Comparison of ENCODE assay signal across 8 cellular contexts in genomic region chr1:206469933-206470691, GRCh38. TPM values are rescaled to one million over a fixed set of nuclear protein-coding genes. Genes with fewer than 3 reads are reported as not detected.
DNase-seq lines count a peak whose midpoint lies in the region; ATAC-seq, FAIRE-seq and TF ChIP-seq lines count a peak whose summit lies in the region.

TSS of gene IKBKE (plus strand) at chr1:206470476. CDS start at chr1:206473228, 2,752 bp downstream.

- H3K4me2 ChIP-seq in A549: peak within 1 kb of the TSS; percentile 87

- ATAC-seq in A549 (peak; percentile 79 to 93), HG02763 (IDR thresholded peaks at IDR 0.05; ENCODE audit: unreplicated experiment) (peak; percentile 45)

- H3K4me1 ChIP-seq in A549 (peaks cover 21% of the 10 kb centered on the region), tibial nerve (peaks cover 0 to 51% (median 14%) of the 10 kb centered on the region in 4 donors)

- peak; percentile 61 for TF ChIP-seq POLR2A in A549 (IDR thresholded peaks at IDR 0.05; ENCODE audit: low read length)
- TF ChIP-seq POLR2A in erythroblast (IDR thresholded peaks at IDR 0.05; ENCODE audit: low read length): no peak
- no peak for TF ChIP-seq POLR2A in tibial nerve (IDR thresholded peaks at IDR 0.05)

- peak; percentile 67 to 96 for DNase-seq in A549 (ENCODE audit: low read depth in 1 of 2, low spot score in 1 of 2)
- peak; percentile 76 for DNase-seq in NCI-H226
- peak; percentile 81 for DNase-seq in activated CD8-positive, alpha-beta memory T cell treated with anti-CD3 and anti-CD28 coated beads for 24 hours
- DNase-seq in erythroblast (lab: John Stamatoyannopoulos, UW): peak; percentile 17 to 18
- peak; percentile 55 for DNase-seq in mucosa of gallbladder (ENCODE audit: low spot score)
- peak in 1 of 2 donors; percentile 44 for DNase-seq in tibial nerve (ENCODE audit: low spot score in 2 of 2)

- POLR2A ChIA-PET in A549 (lab: Yijun Ruan, JAX): interaction anchor here (0.7 to 1.2 kb wide), 4 partner anchors 9 to 583 kb away, joined by 3 to 5 read pairs (median 3); partner anchors contain the start of gene PFKFB2

- H3K27ac ChIP-seq in A549 (peak within 1 kb of the TSS; percentile 76 to 93), tibial nerve (peak within 1 kb of the TSS in 3 of 4 donors; percentile 4 to 75 (median 61))

- H3K36me3 ChIP-seq in tibial nerve: peaks cover 0 to 11% (median 0%) of the 10 kb centered on the region in 3 donors

- TF ChIP-seq RAD21 in A549 (conservative IDR thresholded peaks at IDR 0.05 in 1 of 2, IDR thresholded peaks at IDR 0.05 in 1 of 2): no peak

- H3K9me3 ChIP-seq in A549 (no peaks in the 10 kb centered on the region), tibial nerve (no peaks in the 10 kb centered on the region)

- TF ChIP-seq CTCF in A549 (IDR thresholded peaks at IDR 0.05) (no peak), GM12875 (IDR thresholded peaks at IDR 0.05; ENCODE audit: borderline replicate concordance, insufficient read depth, low read depth, low read length) (peak; percentile 27; the same call in 1 of the 2 replicates), tibial nerve (IDR thresholded peaks at IDR 0.05) (peak in 3 of 5 experiments; percentile 27 to 56 (median 41))

- no peak for FAIRE-seq in A549 (lab: Jason Lieb, UNC)

- CTCF ChIA-PET in A549 (lab: Yijun Ruan, JAX): interaction anchor here (0.9 to 5.8 kb wide), 11 partner anchors 9 to 512 kb away, joined by 3 to 73 read pairs (median 6); no protein-coding TSS in a partner anchor

- no peaks in the 10 kb centered on the region for H3K27me3 ChIP-seq in tibial nerve

- H3K4me3 ChIP-seq in A549 (peak within 1 kb of the TSS; percentile 63), GM12875 (ENCODE audit: low read depth, low read length) (peak within 1 kb of the TSS; percentile 77), tibial nerve (peak within 1 kb of the TSS; percentile 22 to 64 (median 50))

- WGBS in A549 (ENCODE audit: missing lambda C conversion rate): 12% methylated on average over 10 of the region's 10 CpGs
- WGBS in tibial nerve, 2 donors: 7 to 20% methylated on average over 10 of the region's 10 CpGs

- no peak for TF ChIP-seq EP300 in A549 (IDR thresholded peaks at IDR 0.05)
- no peak for TF ChIP-seq EP300 in tibial nerve (IDR thresholded peaks at IDR 0.05)

TF ChIP-seq in A549, 52 proteins besides CTCF, POLR2A, EP300 and RAD21:
- TF ChIP-seq E2F6 (IDR thresholded peaks at IDR 0.05; ENCODE audit: borderline replicate concordance, low read depth) (no peak), ESRRA (IDR thresholded peaks at IDR 0.05; ENCODE audit: borderline replicate concordance, low read length) (no peak), FOSL2 (IDR thresholded peaks at IDR 0.05) (no peak), FOSL2 (CRISPR knock-in tag; IDR thresholded peaks at IDR 0.05) (no peak), MAFK (IDR thresholded peaks at IDR 0.05; ENCODE audit: partially characterized antibody) (peak; percentile 77), MYC (IDR thresholded peaks at IDR 0.05; ENCODE audit: borderline replicate concordance, low read length) (no peak), POLR2AphosphoS2 (conservative IDR thresholded peaks at IDR 0.05; ENCODE audit: low read length) (no peak), JUN (IDR thresholded peaks at IDR 0.05) (peak in 1 of 2 experiments; percentile 41; a peak in 1 of 5 replicates), RARB (CRISPR knock-in tag; IDR thresholded peaks at IDR 0.05) (no peak)

RNA-seq across cellular contexts. Expression of gene IKBKE, which starts in this region (rescaled TPM):
- polyA plus RNA-seq in A549 (2011; rRNA removed) (6.3 and 6.4 TPM in 2 replicates), A549 (2017; fragmentation: RNase III; extraction: RNeasy Plus Mini Kit Qiagen cat#74134 plus additional on column Dnase treatment) (6.3 to 7.2 TPM (median 6.8 TPM) in 3 replicates)
- 8.7 and 9.4 TPM in 2 replicates for polyA plus RNA-seq in A549 (2012; cell fraction: cytosol; rRNA removed)
- 13.6 and 15.4 TPM in 2 replicates for polyA plus RNA-seq in A549 (2012; cell fraction: nucleus; rRNA removed)
- polyA minus RNA-seq in A549 (2011; rRNA and poly(A)+ RNA removed): 10.5 and 11.4 TPM in 2 replicates
- total RNA-seq in mucosa of gallbladder (11.7 TPM), tibial nerve (10 to 100 TPM in 1 of 4 donors, 1 to 10 TPM in 3; 1.5 to 18.0 (median 3.7) TPM)
